In genomic region chr6:129641344-129641743, GRCh38 we compare ENCODE assay signal across 18 cellular contexts.
DNase-seq lines count a peak whose midpoint lies in the region; ATAC-seq and TF ChIP-seq lines count a peak whose summit lies in the region.
"Had no signal": no experiment of that assay in that cellular context is flagged by ENCODE, and none has a peak within 500 bp of the region (broad histone marks: within the 10 kb centered on the region; RNA-seq: fewer than 3 reads in every experiment).

No MANE protein-coding gene starts in this region.

- no peak overlapping the region for H3K27ac ChIP-seq in GM23338 (ENCODE audit: low read depth)
- H3K27ac ChIP-seq: SK-N-MC, upper lobe of left lung had no signal

- H3K4me1 ChIP-seq in GM23338 (ENCODE audit: insufficient read depth), result peaks cover 38% of the 10 kb centered on the region

- ATAC-seq in HG02970 (IDR thresholded peaks at IDR 0.05; ENCODE audit: low FRiP score, unreplicated experiment) (no peak), GM23338 (no peak)
- ATAC-seq: activated CD8-positive, alpha-beta T cell treated with anti-CD3 and anti-CD28 coated beads for 36 hours; stimulated activated memory B cell treated with anti-CD40 and anti-IgM and Interleukin-4, amounts not matched to agents 10 μg/mL and 1 μg/mL and 100 μg/mL, for 72 hours had no signal

- H3K79me2 ChIP-seq in GM23338 (replicated peaks; ENCODE audit: insufficient read depth), result no peaks in the 10 kb centered on the region

- H3K4me2 ChIP-seq in GM23338, result no peak overlapping the region

- H3K9me2 ChIP-seq in GM23338 (ENCODE audit: insufficient read depth), result no peaks in the 10 kb centered on the region; the same call in 1 of the 2 replicates

- H3K36me3 Mint-ChIP-seq in nephron (ENCODE audit: low read depth) (peaks cover 7% of the 10 kb centered on the region), GM23338 (ENCODE audit: low read depth) (no peaks in the 10 kb centered on the region)

- H4K20me1 ChIP-seq in GM23338 (replicated peaks; ENCODE audit: insufficient read depth), result no peaks in the 10 kb centered on the region

- peak overlapping the region; percentile 69 to 87 (median 81) for H3K27ac Mint-ChIP-seq in nephron
- H3K27ac Mint-ChIP-seq in GM23338, result no peak overlapping the region
- H3K27ac Mint-ChIP-seq: activated CD8-positive, alpha-beta T cell treated with anti-CD3 and anti-CD28 coated beads for 36 hours; memory B cell; stimulated activated memory B cell treated with anti-CD40 and anti-IgM and Interleukin-4, amounts not matched to agents 10 μg/mL and 1 μg/mL and 100 μg/mL, for 72 hours had no signal

- no peaks in the 10 kb centered on the region for H3F3A ChIP-seq in GM23338 (replicated peaks; ENCODE audit: low read depth)

- H3K27me3 Mint-ChIP-seq in nephron (ENCODE audit: low read depth), result no peaks in the 10 kb centered on the region
- no peaks in the 10 kb centered on the region for H3K27me3 Mint-ChIP-seq in GM23338 (ENCODE audit: insufficient read depth, low read depth, poor library complexity)
- H3K27me3 Mint-ChIP-seq: activated CD8-positive, alpha-beta T cell treated with anti-CD3 and anti-CD28 coated beads for 36 hours; memory B cell; stimulated activated memory B cell treated with anti-CD40 and anti-IgM and Interleukin-4, amounts not matched to agents 10 μg/mL and 1 μg/mL and 100 μg/mL, for 72 hours had no signal

- peaks cover 63% of the 10 kb centered on the region for H3K4me1 Mint-ChIP-seq in nephron
- H3K4me1 Mint-ChIP-seq in GM23338, result peaks cover 31% of the 10 kb centered on the region; the same call in 2 of the 3 replicates
- H3K4me1 Mint-ChIP-seq: memory B cell; stimulated activated memory B cell treated with anti-CD40 and anti-IgM and Interleukin-4, amounts not matched to agents 10 μg/mL and 1 μg/mL and 100 μg/mL, for 72 hours had no signal

- H2AFZ ChIP-seq in GM23338, result no peak overlapping the region

- H3K9me3 Mint-ChIP-seq in nephron (no peaks in the 10 kb centered on the region), GM23338 (no peaks in the 10 kb centered on the region)
- H3K9me3 Mint-ChIP-seq: activated CD8-positive, alpha-beta T cell treated with anti-CD3 and anti-CD28 coated beads for 36 hours; memory B cell; stimulated activated memory B cell treated with anti-CD40 and anti-IgM and Interleukin-4, amounts not matched to agents 10 μg/mL and 1 μg/mL and 100 μg/mL, for 72 hours had no signal

- DNase-seq in Daoy (ENCODE audit: low read depth), result peak; percentile 37
- DNase-seq in RKO (ENCODE audit: low spot score), result peak; percentile 8
- peak; percentile 55 for DNase-seq in fibroblast of gingiva (ENCODE audit: low read depth)
- no peak for DNase-seq in iPS-NIHi11 (ENCODE audit: low spot score)
- DNase-seq in amygdala (lab: John Stamatoyannopoulos, UW), result no peak
- DNase-seq in GM23338 (ENCODE audit: low spot score), result no peak
- DNase-seq: activated CD8-positive, alpha-beta T cell treated with anti-CD3 and anti-CD28 coated beads for 36 hours; anterior cingulate cortex; BE2C; DMS153; NCI-H146; NCI-H446 treated with DMSO at 0.1 percent for 48 hours; upper lobe of left lung had no signal

- H3K36me3 ChIP-seq in GM23338 (ENCODE audit: insufficient read depth), result no peaks in the 10 kb centered on the region
- H3K36me3 ChIP-seq: BE2C had no signal

- H3K27me3 ChIP-seq in GM23338 (ENCODE audit: insufficient read depth), result no peaks in the 10 kb centered on the region
- H3K27me3 ChIP-seq: BE2C, upper lobe of left lung had no signal

- H3K4me3 ChIP-seq in GM23338, result no peak overlapping the region
- H3K4me3 ChIP-seq: SK-N-MC, upper lobe of left lung had no signal

- H3K4me3 Mint-ChIP-seq in nephron (no peak overlapping the region), GM23338 (no peak overlapping the region)
- H3K4me3 Mint-ChIP-seq: activated CD8-positive, alpha-beta T cell treated with anti-CD3 and anti-CD28 coated beads for 36 hours; memory B cell; stimulated activated memory B cell treated with anti-CD40 and anti-IgM and Interleukin-4, amounts not matched to agents 10 μg/mL and 1 μg/mL and 100 μg/mL, for 72 hours had no signal

- TF ChIP-seq CTCF in nephron (IDR thresholded peaks at IDR 0.05; ENCODE audit: unreplicated experiment in 3 of 3) (no peak), GM23338 (conservative IDR thresholded peaks at IDR 0.05; ENCODE audit: low read depth in 2 of 2) (no peak)

TF ChIP-seq in GM23338, 12 proteins besides CTCF, POLR2A, EP300 and RAD21:
- TF ChIP-seq NANOG (IDR thresholded peaks at IDR 0.05; ENCODE audit: borderline replicate concordance), result no peak
- no peak for TF ChIP-seq STAT1 (IDR thresholded peaks at IDR 0.05; ENCODE audit: unreplicated experiment)
- TF ChIP-seq EZH2phosphoT487 (IDR thresholded peaks at IDR 0.05; ENCODE audit: unreplicated experiment), result no peak
- no peak for TF ChIP-seq ZNF114 (CRISPR knock-in tag; IDR thresholded peaks at IDR 0.05)
- no peak for TF ChIP-seq ETS1 (IDR thresholded peaks at IDR 0.05)
- TF ChIP-seq JUNB (IDR thresholded peaks at IDR 0.05; ENCODE audit: unreplicated experiment), result no peak
- no peak for TF ChIP-seq EZH2 (IDR thresholded peaks at IDR 0.05; ENCODE audit: low read depth, unreplicated experiment)

Comparison
In these comparisons a context has a peak if more than half of its experiments do, and no peak if none do; other contexts are left out.
1. DNase-seq: peak in Daoy (single experiment), RKO (single experiment) and fibroblast of gingiva (single experiment); none in iPS-NIHi11 (single experiment), amygdala (0 of 56) and GM23338 (single experiment).